10 cellular contexts compared by ENCODE assay signal in genomic region chr12:46677749-46678148, GRCh38.
DNase-seq lines count a peak whose midpoint lies in the region; ATAC-seq and TF ChIP-seq lines count a peak whose summit lies in the region.
"Had no signal": no experiment of that assay in that cellular context is flagged by ENCODE, and none has a peak within 500 bp of the region (broad histone marks: within the 10 kb centered on the region; RNA-seq: fewer than 3 reads in every experiment).

No MANE protein-coding gene starts in this region.

- H3K4me3 Mint-ChIP-seq in stimulated activated naive CD8-positive, alpha-beta T cell treated with anti-CD3 and anti-CD28 coated beads, Interleukin-15, amount 100 ng/mL, for 72 hours = no peak overlapping the region

- peak overlapping the region in 1 of 2 donors; percentile 67 for H3K27ac Mint-ChIP-seq in stimulated activated naive CD8-positive, alpha-beta T cell treated with anti-CD3 and anti-CD28 coated beads, Interleukin-15, amount 100 ng/mL, for 72 hours

- peaks cover 4% of the 10 kb centered on the region for H3K4me1 ChIP-seq in NT2/D1 (ENCODE audit: insufficient read depth, insufficient read length)
- peaks cover 12 to 56% (median 17%) of the 10 kb centered on the region in 3 donors for H3K4me1 ChIP-seq in esophagus squamous epithelium

- no peaks in the 10 kb centered on the region for H3K36me3 ChIP-seq in NT2/D1 (ENCODE audit: insufficient read depth, insufficient read length, low read length)
- no peaks in the 10 kb centered on the region for H3K36me3 ChIP-seq in esophagus squamous epithelium
- H3K36me3 ChIP-seq: gastroesophageal sphincter had no signal

- ATAC-seq in stimulated activated naive CD8-positive, alpha-beta T cell treated with anti-CD3 and anti-CD28 coated beads, Interleukin-15, amount 100 ng/mL, for 72 hours = peak; percentile 50
- ATAC-seq in stimulated activated naive CD8-positive, alpha-beta T cell treated with anti-CD3 and anti-CD28 coated beads, Interleukin-15, Interleukin-2, amounts not matched to agents 100 U/mL and 50 U/mL, for 24 hours = no peak
- ATAC-seq in GM21447 (IDR thresholded peaks at IDR 0.05; ENCODE audit: unreplicated experiment) = no peak
- no peak for ATAC-seq in GM21515 (IDR thresholded peaks at IDR 0.05; ENCODE audit: unreplicated experiment)
- ATAC-seq in HG02588 (IDR thresholded peaks at IDR 0.05; ENCODE audit: unreplicated experiment) = no peak
- ATAC-seq: gastroesophageal sphincter had no signal

- H3K4me3 ChIP-seq in NT2/D1 (ENCODE audit: insufficient read length, low read depth) = no peak overlapping the region
- no peak overlapping the region for H3K4me3 ChIP-seq in esophagus squamous epithelium
- H3K4me3 ChIP-seq: gastroesophageal sphincter had no signal

- H3K4me1 Mint-ChIP-seq in stimulated activated naive CD8-positive, alpha-beta T cell treated with anti-CD3 and anti-CD28 coated beads, Interleukin-15, amount 100 ng/mL, for 72 hours = peaks cover 7% of the 10 kb centered on the region

- 46 to 68% methylated on average over 2 of the region's 2 CpGs for WGBS in esophagus squamous epithelium, 2 donors

- TF ChIP-seq POLR2A in esophagus squamous epithelium (IDR thresholded peaks at IDR 0.05) = no peak

- H3K9me3 ChIP-seq in NT2/D1 (ENCODE audit: insufficient read depth, low read length) (peaks cover 2% of the 10 kb centered on the region; the same call in 1 of the 2 replicates), esophagus squamous epithelium (no peaks in the 10 kb centered on the region)
- H3K9me3 ChIP-seq: gastroesophageal sphincter had no signal

- H3K27me3 Mint-ChIP-seq in stimulated activated naive CD8-positive, alpha-beta T cell treated with anti-CD3 and anti-CD28 coated beads, Interleukin-15, amount 100 ng/mL, for 72 hours = no peaks in the 10 kb centered on the region

- peak overlapping the region; percentile 61 to 89 (median 86) for H3K27ac ChIP-seq in esophagus squamous epithelium
- H3K27ac ChIP-seq: gastroesophageal sphincter had no signal

- H3K9me3 Mint-ChIP-seq in stimulated activated naive CD8-positive, alpha-beta T cell treated with anti-CD3 and anti-CD28 coated beads, Interleukin-15, amount 100 ng/mL, for 72 hours = no peaks in the 10 kb centered on the region

- H3K27me3 ChIP-seq in NT2/D1 (ENCODE audit: insufficient read depth, insufficient read length) = no peaks in the 10 kb centered on the region
- H3K27me3 ChIP-seq in esophagus squamous epithelium = no peaks in the 10 kb centered on the region
- H3K27me3 ChIP-seq: gastroesophageal sphincter had no signal

- no peak for DNase-seq in stimulated activated naive CD8-positive, alpha-beta T cell treated with anti-CD3 and anti-CD28 coated beads, Interleukin-15, amount 100 ng/mL, for 72 hours
- no peak for DNase-seq in stimulated activated naive CD8-positive, alpha-beta T cell treated with anti-CD3 and anti-CD28 coated beads, Interleukin-15, Interleukin-2, amounts not matched to agents 100 U/mL and 50 U/mL, for 24 hours
- DNase-seq in NT2/D1 (ENCODE audit: low read depth, low spot score) (peak; percentile 18), esophagus squamous epithelium (lab: John Stamatoyannopoulos, UW) (no peak), OCI-M2 (lab: John Stamatoyannopoulos, UW; ENCODE audit: unreplicated experiment) (no peak)
- DNase-seq: stimulated activated CD4-positive, alpha-beta T cell treated with anti-CD3 and anti-CD28 coated beads, Interleukin-12 subunit alpha, Interleukin-12 subunit beta, amount 100 ng/mL, for 4 hours had no signal

- intact Hi-C loops in esophagus squamous epithelium (cut with DNase I) = loop anchor here (5.0 kb wide), 1 partner anchor 255 kb away; no protein-coding TSS in a partner anchor

- TF ChIP-seq CTCF in esophagus squamous epithelium (IDR thresholded peaks at IDR 0.05) = peak in 2 of 6 experiments; percentile 27 to 39

- H3K9ac ChIP-seq in NT2/D1 (ENCODE audit: insufficient read length, low read depth) = no peak overlapping the region
